ENCODE assay signal across 10 cellular contexts in the genomic region with DNA sequence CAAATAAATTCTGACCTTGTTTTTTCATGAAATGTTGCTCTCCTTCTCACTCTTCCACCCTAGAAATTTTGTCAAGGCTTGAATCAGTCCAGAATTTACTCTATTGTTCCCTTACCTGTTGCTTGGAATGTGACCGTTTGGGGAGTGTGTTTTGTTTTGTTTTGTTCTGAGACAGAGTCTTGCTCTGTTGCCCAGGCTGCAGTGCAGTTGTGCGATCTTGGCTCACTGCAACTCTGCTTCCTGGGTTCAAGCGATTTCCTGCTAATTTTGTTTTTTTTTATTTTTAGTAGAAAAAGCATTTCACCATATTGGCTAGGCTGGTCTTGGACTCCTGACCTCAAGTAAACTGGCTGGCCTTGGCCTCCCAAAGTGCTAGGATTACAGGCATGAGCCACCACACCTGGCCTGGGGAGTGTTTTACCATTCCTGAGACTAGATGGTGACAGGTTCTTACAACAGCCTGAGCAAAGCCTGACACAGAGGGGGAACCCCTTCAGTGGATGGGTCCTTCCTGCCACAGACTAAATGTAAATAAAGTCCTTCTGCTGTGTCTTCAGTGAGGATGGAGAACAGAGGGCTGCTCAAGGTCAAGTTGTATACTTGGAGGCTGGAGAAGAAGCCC. TPM values are rescaled to one million over a fixed set of nuclear protein-coding genes. Genes with fewer than 3 reads are reported as not detected.
A peak's percentile ranks its signal among the peaks of the same experiment; 100 is the strongest.
DNase-seq lines count a peak whose midpoint lies in the region; ATAC-seq and TF ChIP-seq lines count a peak whose summit lies in the region.
"Had no signal": no experiment of that assay in that cellular context is flagged by ENCODE, and none has a peak within 500 bp of the region (broad histone marks: within the 10 kb centered on the region; RNA-seq: fewer than 3 reads in every experiment).

No MANE protein-coding gene starts in this region.

- no peak for TF ChIP-seq CTCF in OCI-LY3 (IDR thresholded peaks at IDR 0.05; ENCODE audit: low read depth, low read length)

- H3K27me3 Mint-ChIP-seq in activated CD8-positive, alpha-beta T cell treated with anti-CD3 and anti-CD28 coated beads, Interleukin-2, amount 10 ng/mL, durations not matched to agents 7 days and 5 days (ENCODE audit: low read depth): no peaks in the 10 kb centered on the region

- peak overlapping the region; percentile 7; the same call in 1 of the 2 replicates for H3K27ac ChIP-seq in OCI-LY3 (ENCODE audit: low read length)
- H3K27ac ChIP-seq in epithelial cell of prostate: peak overlapping the region; percentile 88
- H3K27ac ChIP-seq: right lobe of liver had no signal

- peak; percentile 64 for ATAC-seq in activated CD8-positive, alpha-beta T cell treated with anti-CD3 and anti-CD28 coated beads, Interleukin-2, amount 10 ng/mL, durations not matched to agents 7 days and 5 days
- peak; percentile 78 for ATAC-seq in stimulated activated effector memory CD8-positive, alpha-beta T cell treated with anti-CD3 and anti-CD28 coated beads, Interleukin-12 subunit alpha, Interleukin-12 subunit beta, amount 100 ng/mL, for 72 hours
- ATAC-seq in GM18909 (IDR thresholded peaks at IDR 0.05; ENCODE audit: poor library complexity, unreplicated experiment): no peak
- ATAC-seq: right lobe of liver had no signal

- peak overlapping the region; percentile 2; the same call in 1 of the 2 replicates for H3K9ac ChIP-seq in OCI-LY3 (ENCODE audit: low read length)

- peak overlapping the region; percentile 70 for H3K4me3 Mint-ChIP-seq in activated CD8-positive, alpha-beta T cell treated with anti-CD3 and anti-CD28 coated beads, Interleukin-2, amount 10 ng/mL, durations not matched to agents 7 days and 5 days
- peak overlapping the region; percentile 41 for H3K4me3 Mint-ChIP-seq in stimulated activated effector memory CD8-positive, alpha-beta T cell treated with anti-CD3 and anti-CD28 coated beads, Interleukin-12 subunit alpha, Interleukin-12 subunit beta, amount 100 ng/mL, for 72 hours

- H4K20me1 ChIP-seq in OCI-LY3 (ENCODE audit: insufficient read depth, low read length): no peaks in the 10 kb centered on the region

- peak overlapping the region; percentile 98 for H3K27ac Mint-ChIP-seq in activated CD8-positive, alpha-beta T cell treated with anti-CD3 and anti-CD28 coated beads, Interleukin-2, amount 10 ng/mL, durations not matched to agents 7 days and 5 days
- peak overlapping the region; percentile 51 for H3K27ac Mint-ChIP-seq in stimulated activated effector memory CD8-positive, alpha-beta T cell treated with anti-CD3 and anti-CD28 coated beads, Interleukin-12 subunit alpha, Interleukin-12 subunit beta, amount 100 ng/mL, for 72 hours

- peaks cover 34% of the 10 kb centered on the region for H3K36me3 Mint-ChIP-seq in activated CD8-positive, alpha-beta T cell treated with anti-CD3 and anti-CD28 coated beads, Interleukin-2, amount 10 ng/mL, durations not matched to agents 7 days and 5 days (ENCODE audit: low read depth)
- H3K36me3 Mint-ChIP-seq in stimulated activated effector memory CD8-positive, alpha-beta T cell treated with anti-CD3 and anti-CD28 coated beads, Interleukin-12 subunit alpha, Interleukin-12 subunit beta, amount 100 ng/mL, for 72 hours: no peaks in the 10 kb centered on the region

- POLR2A ChIA-PET in activated CD8-positive, alpha-beta T cell treated with anti-CD3 and anti-CD28 coated beads, Interleukin-2, amount 10 ng/mL, durations not matched to agents 7 days and 5 days (lab: Charles Lee): interaction anchor here (1.0 to 1.9 kb wide), 5 partner anchors 10 to 19 kb away, joined by 3 to 21 read pairs (median 9); a partner anchor contains a TSS

- H3K36me3 ChIP-seq in OCI-LY3 (replicated peaks; ENCODE audit: low read depth, low read length): peaks cover 12% of the 10 kb centered on the region
- H3K36me3 ChIP-seq: right lobe of liver had no signal

- DNase-seq in activated CD8-positive, alpha-beta T cell treated with anti-CD3 and anti-CD28 coated beads, Interleukin-2, amount 10 ng/mL, durations not matched to agents 7 days and 5 days: peak; percentile 62
- DNase-seq in epithelial cell of prostate (ENCODE audit: low read depth, low spot score) (no peak), NOMO-1 treated with DMSO at 0.1 percent for 48 hours (lab: John Stamatoyannopoulos, UW; ENCODE audit: unreplicated experiment) (no peak), NCI-H1436 treated with DMSO at 0.1 percent for 48 hours (lab: John Stamatoyannopoulos, UW) (no peak)
- DNase-seq in stimulated activated effector memory CD8-positive, alpha-beta T cell treated with anti-CD3 and anti-CD28 coated beads, Interleukin-12 subunit alpha, Interleukin-12 subunit beta, amount 100 ng/mL, for 72 hours (ENCODE audit: low spot score in 2 of 2): peak in 1 of 2 donors; percentile 9
- DNase-seq: hippocampal formation, KBM-7, right lobe of liver had no signal

- H3K9me3 Mint-ChIP-seq in activated CD8-positive, alpha-beta T cell treated with anti-CD3 and anti-CD28 coated beads, Interleukin-2, amount 10 ng/mL, durations not matched to agents 7 days and 5 days (ENCODE audit: insufficient read depth): peaks cover 9% of the 10 kb centered on the region
- no peaks in the 10 kb centered on the region for H3K9me3 Mint-ChIP-seq in stimulated activated effector memory CD8-positive, alpha-beta T cell treated with anti-CD3 and anti-CD28 coated beads, Interleukin-12 subunit alpha, Interleukin-12 subunit beta, amount 100 ng/mL, for 72 hours

- peaks cover 91% of the 10 kb centered on the region for H3K4me1 Mint-ChIP-seq in activated CD8-positive, alpha-beta T cell treated with anti-CD3 and anti-CD28 coated beads, Interleukin-2, amount 10 ng/mL, durations not matched to agents 7 days and 5 days (ENCODE audit: low read depth)
- H3K4me1 Mint-ChIP-seq in stimulated activated effector memory CD8-positive, alpha-beta T cell treated with anti-CD3 and anti-CD28 coated beads, Interleukin-12 subunit alpha, Interleukin-12 subunit beta, amount 100 ng/mL, for 72 hours: peaks cover 46% of the 10 kb centered on the region

- no peaks in the 10 kb centered on the region for H3K27me3 ChIP-seq in OCI-LY3 (ENCODE audit: low read depth, low read length)
- H3K27me3 ChIP-seq: right lobe of liver had no signal

- peaks cover 53% of the 10 kb centered on the region for H3K4me1 ChIP-seq in OCI-LY3 (ENCODE audit: low read length)
- H3K4me1 ChIP-seq: right lobe of liver had no signal

- H3K4me3 ChIP-seq in OCI-LY3 (ENCODE audit: low read length): no peak overlapping the region
- H3K4me3 ChIP-seq: right lobe of liver had no signal

- no peaks in the 10 kb centered on the region for H3K79me2 ChIP-seq in OCI-LY3 (ENCODE audit: low read length)

- peak overlapping the region; percentile 5; the same call in 1 of the 2 replicates for H2AFZ ChIP-seq in OCI-LY3 (ENCODE audit: low read depth, low read length)

- H3K9me3 ChIP-seq in OCI-LY3 (ENCODE audit: insufficient read depth, low read length): no peaks in the 10 kb centered on the region
- H3K9me3 ChIP-seq: right lobe of liver had no signal

- H3K4me2 ChIP-seq in OCI-LY3 (ENCODE audit: low read length): peak overlapping the region; percentile 44

- CTCF ChIA-PET in activated CD8-positive, alpha-beta T cell treated with anti-CD3 and anti-CD28 coated beads, Interleukin-2, amount 10 ng/mL, durations not matched to agents 7 days and 5 days (lab: Charles Lee): interaction anchor here (0.6 to 15.4 kb wide), 12 partner anchors 9 to 622 kb away, joined by 3 to 219 read pairs (median 4); a partner anchor contains a TSS

RNA-seq across cellular contexts. Expression of a gene that starts 52.0 kb away (rescaled TPM):
- 10 to 100 TPM; 63.7 to 65.9 TPM for total RNA-seq in activated CD8-positive, alpha-beta T cell treated with anti-CD3 and anti-CD28 coated beads, Interleukin-2, amount 10 ng/mL, durations not matched to agents 7 days and 5 days

RNA-seq across cellular contexts. Expression of a gene that starts 58.1 kb away (rescaled TPM):
- total RNA-seq in activated CD8-positive, alpha-beta T cell treated with anti-CD3 and anti-CD28 coated beads, Interleukin-2, amount 10 ng/mL, durations not matched to agents 7 days and 5 days: 100 to 1,000 TPM; 377 to 385 TPM
